1 cellular context compared by ENCODE assay signal in the genomic region with DNA sequence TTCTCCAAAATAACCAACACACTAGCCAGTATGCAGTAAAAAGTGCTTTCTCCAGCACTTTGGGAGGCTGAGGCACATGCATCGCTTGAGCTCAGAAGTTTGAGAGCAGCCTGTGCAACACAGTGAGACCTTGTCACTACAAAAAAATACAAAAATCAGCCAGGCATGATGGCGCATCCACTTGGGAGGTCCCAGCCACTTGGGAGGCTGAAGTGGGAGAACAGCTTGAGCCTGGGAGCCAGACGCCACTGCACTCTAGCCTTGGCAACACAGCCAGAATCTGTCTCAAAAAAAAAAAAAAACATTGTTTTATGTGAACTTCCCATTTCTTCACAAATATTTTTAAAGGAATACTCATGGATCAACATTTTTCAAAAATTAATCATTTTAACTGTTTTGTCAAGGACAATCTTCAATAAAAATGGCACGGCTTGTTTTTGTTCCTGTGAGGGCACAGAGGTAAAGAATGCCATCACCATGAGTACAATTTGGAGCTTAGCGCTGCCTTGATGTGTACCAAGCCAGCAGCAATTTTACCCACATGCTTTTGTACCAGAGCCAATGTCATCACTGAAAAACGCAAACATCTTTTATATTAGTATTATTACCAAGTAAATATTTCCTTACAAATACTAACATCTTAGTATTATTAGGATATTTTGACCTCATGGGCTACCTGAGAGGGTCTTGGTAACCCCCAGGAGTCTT.
TF ChIP-seq lines count a peak whose summit lies in the region.

No MANE protein-coding gene starts in this region.

TF ChIP-seq in GM23338, 12 proteins besides CTCF, POLR2A, EP300 and RAD21 (continued from another document):
- TF ChIP-seq, protein P1, sequence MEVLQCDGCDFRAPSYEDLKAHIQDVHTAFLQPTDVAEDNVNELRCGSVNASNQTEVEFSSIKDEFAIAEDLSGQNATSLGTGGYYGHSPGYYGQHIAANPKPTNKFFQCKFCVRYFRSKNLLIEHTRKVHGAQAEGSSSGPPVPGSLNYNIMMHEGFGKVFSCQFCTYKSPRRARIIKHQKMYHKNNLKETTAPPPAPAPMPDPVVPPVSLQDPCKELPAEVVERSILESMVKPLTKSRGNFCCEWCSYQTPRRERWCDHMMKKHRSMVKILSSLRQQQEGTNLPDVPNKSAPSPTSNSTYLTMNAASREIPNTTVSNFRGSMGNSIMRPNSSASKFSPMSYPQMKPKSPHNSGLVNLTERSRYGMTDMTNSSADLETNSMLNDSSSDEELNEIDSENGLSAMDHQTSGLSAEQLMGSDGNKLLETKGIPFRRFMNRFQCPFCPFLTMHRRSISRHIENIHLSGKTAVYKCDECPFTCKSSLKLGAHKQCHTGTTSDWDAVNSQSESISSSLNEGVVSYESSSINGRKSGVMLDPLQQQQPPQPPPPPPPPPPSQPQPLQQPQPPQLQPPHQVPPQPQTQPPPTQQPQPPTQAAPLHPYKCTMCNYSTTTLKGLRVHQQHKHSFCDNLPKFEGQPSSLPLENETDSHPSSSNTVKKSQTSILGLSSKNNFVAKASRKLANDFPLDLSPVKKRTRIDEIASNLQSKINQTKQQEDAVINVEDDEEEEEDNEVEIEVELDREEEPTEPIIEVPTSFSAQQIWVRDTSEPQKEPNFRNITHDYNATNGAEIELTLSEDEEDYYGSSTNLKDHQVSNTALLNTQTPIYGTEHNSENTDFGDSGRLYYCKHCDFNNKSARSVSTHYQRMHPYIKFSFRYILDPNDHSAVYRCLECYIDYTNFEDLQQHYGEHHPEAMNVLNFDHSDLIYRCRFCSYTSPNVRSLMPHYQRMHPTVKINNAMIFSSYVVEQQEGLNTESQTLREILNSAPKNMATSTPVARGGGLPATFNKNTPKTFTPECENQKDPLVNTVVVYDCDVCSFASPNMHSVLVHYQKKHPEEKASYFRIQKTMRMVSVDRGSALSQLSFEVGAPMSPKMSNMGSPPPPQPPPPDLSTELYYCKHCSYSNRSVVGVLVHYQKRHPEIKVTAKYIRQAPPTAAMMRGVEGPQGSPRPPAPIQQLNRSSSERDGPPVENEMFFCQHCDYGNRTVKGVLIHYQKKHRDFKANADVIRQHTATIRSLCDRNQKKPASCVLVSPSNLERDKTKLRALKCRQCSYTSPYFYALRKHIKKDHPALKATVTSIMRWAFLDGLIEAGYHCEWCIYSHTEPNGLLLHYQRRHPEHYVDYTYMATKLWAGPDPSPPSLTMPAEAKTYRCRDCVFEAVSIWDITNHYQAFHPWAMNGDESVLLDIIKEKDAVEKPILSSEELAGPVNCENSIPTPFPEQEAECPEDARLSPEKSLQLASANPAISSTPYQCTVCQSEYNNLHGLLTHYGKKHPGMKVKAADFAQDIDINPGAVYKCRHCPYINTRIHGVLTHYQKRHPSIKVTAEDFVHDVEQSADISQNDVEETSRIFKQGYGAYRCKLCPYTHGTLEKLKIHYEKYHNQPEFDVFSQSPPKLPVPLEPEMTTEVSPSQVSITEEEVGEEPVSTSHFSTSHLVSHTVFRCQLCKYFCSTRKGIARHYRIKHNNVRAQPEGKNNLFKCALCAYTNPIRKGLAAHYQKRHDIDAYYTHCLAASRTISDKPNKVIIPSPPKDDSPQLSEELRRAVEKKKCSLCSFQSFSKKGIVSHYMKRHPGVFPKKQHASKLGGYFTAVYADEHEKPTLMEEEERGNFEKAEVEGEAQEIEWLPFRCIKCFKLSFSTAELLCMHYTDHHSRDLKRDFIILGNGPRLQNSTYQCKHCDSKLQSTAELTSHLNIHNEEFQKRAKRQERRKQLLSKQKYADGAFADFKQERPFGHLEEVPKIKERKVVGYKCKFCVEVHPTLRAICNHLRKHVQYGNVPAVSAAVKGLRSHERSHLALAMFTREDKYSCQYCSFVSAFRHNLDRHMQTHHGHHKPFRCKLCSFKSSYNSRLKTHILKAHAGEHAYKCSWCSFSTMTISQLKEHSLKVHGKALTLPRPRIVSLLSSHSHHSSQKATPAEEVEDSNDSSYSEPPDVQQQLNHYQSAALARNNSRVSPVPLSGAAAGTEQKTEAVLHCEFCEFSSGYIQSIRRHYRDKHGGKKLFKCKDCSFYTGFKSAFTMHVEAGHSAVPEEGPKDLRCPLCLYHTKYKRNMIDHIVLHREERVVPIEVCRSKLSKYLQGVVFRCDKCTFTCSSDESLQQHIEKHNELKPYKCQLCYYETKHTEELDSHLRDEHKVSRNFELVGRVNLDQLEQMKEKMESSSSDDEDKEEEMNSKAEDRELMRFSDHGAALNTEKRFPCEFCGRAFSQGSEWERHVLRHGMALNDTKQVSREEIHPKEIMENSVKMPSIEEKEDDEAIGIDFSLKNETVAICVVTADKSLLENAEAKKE (CRISPR knock-in tag; IDR thresholded peaks at IDR 0.05) = no peak
- no peak for TF ChIP-seq JUNB (IDR thresholded peaks at IDR 0.05; ENCODE audit: unreplicated experiment)
- no peak for TF ChIP-seq EZH2 (IDR thresholded peaks at IDR 0.05; ENCODE audit: low read depth, unreplicated experiment)
- no peak for TF ChIP-seq STAT1 (IDR thresholded peaks at IDR 0.05; ENCODE audit: unreplicated experiment)
- no peak for TF ChIP-seq POLR2AphosphoS5 (IDR thresholded peaks at IDR 0.05; ENCODE audit: low read depth)
- TF ChIP-seq, protein P2, sequence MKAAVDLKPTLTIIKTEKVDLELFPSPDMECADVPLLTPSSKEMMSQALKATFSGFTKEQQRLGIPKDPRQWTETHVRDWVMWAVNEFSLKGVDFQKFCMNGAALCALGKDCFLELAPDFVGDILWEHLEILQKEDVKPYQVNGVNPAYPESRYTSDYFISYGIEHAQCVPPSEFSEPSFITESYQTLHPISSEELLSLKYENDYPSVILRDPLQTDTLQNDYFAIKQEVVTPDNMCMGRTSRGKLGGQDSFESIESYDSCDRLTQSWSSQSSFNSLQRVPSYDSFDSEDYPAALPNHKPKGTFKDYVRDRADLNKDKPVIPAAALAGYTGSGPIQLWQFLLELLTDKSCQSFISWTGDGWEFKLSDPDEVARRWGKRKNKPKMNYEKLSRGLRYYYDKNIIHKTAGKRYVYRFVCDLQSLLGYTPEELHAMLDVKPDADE (IDR thresholded peaks at IDR 0.05) = no peak
- TF ChIP-seq NANOG (IDR thresholded peaks at IDR 0.05; ENCODE audit: borderline replicate concordance) = no peak
- TF ChIP-seq, protein P3, sequence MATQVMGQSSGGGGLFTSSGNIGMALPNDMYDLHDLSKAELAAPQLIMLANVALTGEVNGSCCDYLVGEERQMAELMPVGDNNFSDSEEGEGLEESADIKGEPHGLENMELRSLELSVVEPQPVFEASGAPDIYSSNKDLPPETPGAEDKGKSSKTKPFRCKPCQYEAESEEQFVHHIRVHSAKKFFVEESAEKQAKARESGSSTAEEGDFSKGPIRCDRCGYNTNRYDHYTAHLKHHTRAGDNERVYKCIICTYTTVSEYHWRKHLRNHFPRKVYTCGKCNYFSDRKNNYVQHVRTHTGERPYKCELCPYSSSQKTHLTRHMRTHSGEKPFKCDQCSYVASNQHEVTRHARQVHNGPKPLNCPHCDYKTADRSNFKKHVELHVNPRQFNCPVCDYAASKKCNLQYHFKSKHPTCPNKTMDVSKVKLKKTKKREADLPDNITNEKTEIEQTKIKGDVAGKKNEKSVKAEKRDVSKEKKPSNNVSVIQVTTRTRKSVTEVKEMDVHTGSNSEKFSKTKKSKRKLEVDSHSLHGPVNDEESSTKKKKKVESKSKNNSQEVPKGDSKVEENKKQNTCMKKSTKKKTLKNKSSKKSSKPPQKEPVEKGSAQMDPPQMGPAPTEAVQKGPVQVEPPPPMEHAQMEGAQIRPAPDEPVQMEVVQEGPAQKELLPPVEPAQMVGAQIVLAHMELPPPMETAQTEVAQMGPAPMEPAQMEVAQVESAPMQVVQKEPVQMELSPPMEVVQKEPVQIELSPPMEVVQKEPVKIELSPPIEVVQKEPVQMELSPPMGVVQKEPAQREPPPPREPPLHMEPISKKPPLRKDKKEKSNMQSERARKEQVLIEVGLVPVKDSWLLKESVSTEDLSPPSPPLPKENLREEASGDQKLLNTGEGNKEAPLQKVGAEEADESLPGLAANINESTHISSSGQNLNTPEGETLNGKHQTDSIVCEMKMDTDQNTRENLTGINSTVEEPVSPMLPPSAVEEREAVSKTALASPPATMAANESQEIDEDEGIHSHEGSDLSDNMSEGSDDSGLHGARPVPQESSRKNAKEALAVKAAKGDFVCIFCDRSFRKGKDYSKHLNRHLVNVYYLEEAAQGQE (IDR thresholded peaks at IDR 0.05; ENCODE audit: unreplicated experiment) = no peak
- TF ChIP-seq ZNF114 (CRISPR knock-in tag; IDR thresholded peaks at IDR 0.05) = no peak
